Comparison of ENCODE assay signal across 21 cellular contexts in genomic region chr5:62558941-62559340, GRCh38.
"Had no signal": no experiment of that assay in that cellular context is flagged by ENCODE, and none has a peak within 500 bp of the region (broad histone marks: within the 10 kb centered on the region; RNA-seq: fewer than 3 reads in every experiment).

No MANE protein-coding gene starts in this region.

- H3K36me3 ChIP-seq: colonic mucosa had no signal

- H3K27me3 ChIP-seq: colonic mucosa, esophagus squamous epithelium, gastrocnemius medialis, heart right ventricle, left lung had no signal

- H3K4me3 Mint-ChIP-seq: dendritic cell treated with granulocyte-macrophage colony-stimulating factor and Interleukin-4, amounts not matched to agents 40 ng/mL and 50 ng/mL, for 4 days; effector memory CD8-positive, alpha-beta T cell; endodermal cell had no signal

- DNase-seq: colonic mucosa; cortex of kidney; effector CD8-positive, alpha-beta T cell; effector memory CD8-positive, alpha-beta T cell; endodermal cell; erythroblast; esophagus squamous epithelium; foreskin fibroblast; foreskin melanocyte; gastrocnemius medialis; glutamatergic neuron; heart right ventricle; hippocampal formation; left cardiac atrium; left lung; left ventricle myocardium superior; lower lobe of right lung; mesenchymal stem cell; midbrain had no signal

- H3K9me3 Mint-ChIP-seq: dendritic cell treated with granulocyte-macrophage colony-stimulating factor and Interleukin-4, amounts not matched to agents 40 ng/mL and 50 ng/mL, for 4 days; effector memory CD8-positive, alpha-beta T cell; endodermal cell had no signal

- H3K27me3 Mint-ChIP-seq: dendritic cell treated with granulocyte-macrophage colony-stimulating factor and Interleukin-4, amounts not matched to agents 40 ng/mL and 50 ng/mL, for 4 days; effector memory CD8-positive, alpha-beta T cell had no signal

- H3K27ac Mint-ChIP-seq: dendritic cell treated with granulocyte-macrophage colony-stimulating factor and Interleukin-4, amounts not matched to agents 40 ng/mL and 50 ng/mL, for 4 days; effector memory CD8-positive, alpha-beta T cell; endodermal cell had no signal

- ATAC-seq: effector memory CD8-positive, alpha-beta T cell; esophagus mucosa; gastrocnemius medialis; heart right ventricle; left cardiac atrium; left lung; left ventricle myocardium superior; lower lobe of right lung had no signal

- H3K9me3 ChIP-seq: colonic mucosa, esophagus squamous epithelium, gastrocnemius medialis, heart right ventricle, left lung, lower lobe of right lung had no signal

- H3K4me3 ChIP-seq: colonic mucosa, esophagus squamous epithelium, gastrocnemius medialis, heart right ventricle, left lung, lower lobe of right lung had no signal
